ENCODE assay signal across 14 cellular contexts in genomic region chr2:47218066-47218581, GRCh38. TPM values are rescaled to one million over a fixed set of nuclear protein-coding genes. Genes with fewer than 3 reads are reported as not detected.
DNase-seq lines count a peak whose midpoint lies in the region; ATAC-seq, FAIRE-seq and TF ChIP-seq lines count a peak whose summit lies in the region.
"Had no signal": no experiment of that assay in that cellular context is flagged by ENCODE, and none has a peak within 500 bp of the region (broad histone marks: within the 10 kb centered on the region; RNA-seq: fewer than 3 reads in every experiment).

No MANE protein-coding gene starts in this region.

- DNase-seq in CD1c-positive myeloid dendritic cell (ENCODE audit: extremely low spot score) (peak; percentile 10), IMR-90 (no peak), bronchial epithelial cell (ENCODE audit: low read depth) (peak; percentile 43), mucosa of gallbladder (ENCODE audit: low spot score) (peak; percentile 34), CD14-positive monocyte (ENCODE audit: low spot score) (no peak), SK-N-SH (no peak), C1 segment of cervical spinal cord (lab: John Stamatoyannopoulos, UW) (no peak)
- DNase-seq: esophagus squamous epithelium, NCI-H1048, NCI-H510A, posterior cingulate gyrus had no signal

- ATAC-seq in IMR-90 (ENCODE audit: low read depth) (no peak), HG02588 (IDR thresholded peaks at IDR 0.05; ENCODE audit: unreplicated experiment) (no peak)

- no peaks in the 10 kb centered on the region for H3F3A ChIP-seq in SK-N-SH (replicated peaks; ENCODE audit: insufficient read depth)

- H3K4me1 ChIP-seq in IMR-90 (ENCODE audit: control insufficient read depth, insufficient read depth, low read length) (peaks cover 6% of the 10 kb centered on the region), SK-N-SH (ENCODE audit: control insufficient read depth in 1 of 2, insufficient read depth in 2 of 2, low read depth in 1 of 2, low read length in 1 of 2) (peaks cover 0 to 7% of the 10 kb centered on the region in 2 experiments; a peak in 2 of 4 replicates)
- H3K4me1 ChIP-seq: esophagus squamous epithelium had no signal

- no peak for TF ChIP-seq EP300 in SK-N-SH (IDR thresholded peaks at IDR 0.05; ENCODE audit: borderline replicate concordance in 1 of 2, low read depth in 1 of 2, low read length in 1 of 2)

- H3K14ac ChIP-seq in IMR-90 (replicated peaks; ENCODE audit: low read depth, low read length), result 0 out of 2 replicates have a peak overlapping the region, but pooled peaks have one; percentile 20

- no peak overlapping the region for H3K23ac ChIP-seq in IMR-90 (ENCODE audit: low read depth, low read length)

- peaks cover 0 to 5% (median 0%) of the 10 kb centered on the region in 7 donors for H3K9me3 Mint-ChIP-seq in CD14-positive monocyte
- H3K9me3 Mint-ChIP-seq: type B pancreatic cell had no signal

- no peak overlapping the region for H3K18ac ChIP-seq in IMR-90 (ENCODE audit: low read depth, low read length)

- peaks cover 0 to 5% (median 3%) of the 10 kb centered on the region in 3 donors for H3K27me3 Mint-ChIP-seq in CD14-positive monocyte (ENCODE audit: low read depth in 3 of 3)
- H3K27me3 Mint-ChIP-seq: type B pancreatic cell had no signal

- H4K20me1 ChIP-seq in IMR-90 (ENCODE audit: insufficient read depth, low read length) (no peaks in the 10 kb centered on the region), SK-N-SH (ENCODE audit: insufficient read depth) (no peaks in the 10 kb centered on the region)

- no peak overlapping the region for H4K5ac ChIP-seq in IMR-90 (ENCODE audit: low read depth, low read length)

- H3K4me3 ChIP-seq in IMR-90 (ENCODE audit: insufficient read depth, low read depth, low read length), result no peak overlapping the region
- H3K4me3 ChIP-seq in bronchial epithelial cell (ENCODE audit: low read depth, low read length), result no peak overlapping the region
- no peak overlapping the region for H3K4me3 ChIP-seq in SK-N-SH (ENCODE audit: low read depth in 2 of 2, low read length in 1 of 2)
- H3K4me3 ChIP-seq: esophagus squamous epithelium had no signal

- H2AK5ac ChIP-seq in IMR-90 (ENCODE audit: low read depth, low read length), result peak overlapping the region; percentile 75

- TF ChIP-seq RAD21 in IMR-90 (IDR thresholded peaks at IDR 0.05; ENCODE audit: low read length), result no peak
- TF ChIP-seq RAD21 in SK-N-SH (IDR thresholded peaks at IDR 0.05; ENCODE audit: low read length), result no peak

- FAIRE-seq in bronchial epithelial cell (lab: Jason Lieb, UNC), result no peak
- FAIRE-seq: GM12892 had no signal

- no peak overlapping the region for H3K27ac ChIP-seq in IMR-90 (ENCODE audit: insufficient read depth, low read length)
- H3K27ac ChIP-seq in SK-N-SH (ENCODE audit: low read depth in 2 of 2, low read length in 1 of 2), result no peak overlapping the region
- H3K27ac ChIP-seq: esophagus squamous epithelium had no signal

- H3K36me3 ChIP-seq in IMR-90 (ENCODE audit: control insufficient read depth, insufficient read depth, low read length) (no peaks in the 10 kb centered on the region), bronchial epithelial cell (ENCODE audit: control insufficient read depth, insufficient read depth, low read length) (no peaks in the 10 kb centered on the region), SK-N-SH (replicated peaks in 1 of 2; ENCODE audit: control insufficient read depth in 1 of 2, insufficient read depth in 2 of 2, low read length in 1 of 2) (no peaks in the 10 kb centered on the region)
- H3K36me3 ChIP-seq: esophagus squamous epithelium had no signal

- CTCF ChIA-PET in IMR-90 (lab: Yijun Ruan, JAX), result no interaction called here
- CTCF ChIA-PET in SK-N-SH (lab: Yijun Ruan, JAX), result no interaction called here

- H3K9ac ChIP-seq in IMR-90 (ENCODE audit: low read depth, low read length), result no peak overlapping the region
- no peak overlapping the region for H3K9ac ChIP-seq in SK-N-SH

- H3K79me2 ChIP-seq in SK-N-SH (ENCODE audit: insufficient read depth), result no peaks in the 10 kb centered on the region

- no peak for TF ChIP-seq POLR2A in IMR-90 (IDR thresholded peaks at IDR 0.05; ENCODE audit: low read depth, low read length)

- no peak overlapping the region for H2BK5ac ChIP-seq in IMR-90 (ENCODE audit: low read depth, low read length, poor library complexity, severe bottlenecking)

- peak overlapping the region; percentile 63; the same call in 1 of the 2 replicates for H2BK20ac ChIP-seq in IMR-90 (ENCODE audit: low read depth, low read length)

- H3K27ac Mint-ChIP-seq in CD14-positive monocyte, result no peak overlapping the region
- H3K27ac Mint-ChIP-seq: type B pancreatic cell had no signal

- H4K91ac ChIP-seq in IMR-90 (ENCODE audit: insufficient read depth, low read depth, low read length), result no peak overlapping the region

- H3K4me3 Mint-ChIP-seq in CD14-positive monocyte, result no peak overlapping the region
- H3K4me3 Mint-ChIP-seq: type B pancreatic cell had no signal

- peak overlapping the region; percentile 48 for H2BK120ac ChIP-seq in IMR-90 (ENCODE audit: low read depth, low read length)

- no peak overlapping the region for H3K4me2 ChIP-seq in IMR-90 (ENCODE audit: low read depth, low read length)
- no peak overlapping the region for H3K4me2 ChIP-seq in SK-N-SH

- H2BK15ac ChIP-seq in IMR-90 (ENCODE audit: low read depth, low read length), result peak overlapping the region; percentile 70; the same call in 2 of the 3 replicates

- POLR2A ChIA-PET in IMR-90 (lab: Charles Lee; ENCODE audit: unreplicated experiment), result interaction anchor here (0.6 kb wide), 1 partner anchor 85 kb away, joined by 5 read pairs; no protein-coding TSS in a partner anchor
- POLR2A ChIA-PET in SK-N-SH (lab: Yijun Ruan, JAX), result no interaction called here

- WGBS in IMR-90 (ENCODE audit: extremely low coverage in 2 of 2, insufficient read length in 1 of 2), 2 experiments, result 71% methylated on average over 5 of the region's 11 CpGs; no CpG with 5 or more reads in 1 of the 2 experiments
- WGBS in SK-N-SH (ENCODE audit: low lambda C conversion rate), result 92% methylated on average over 11 of the region's 11 CpGs

- TF ChIP-seq CTCF in IMR-90 (conservative IDR thresholded peaks at IDR 0.05; ENCODE audit: low read depth, low read length) (no peak), bronchial epithelial cell (IDR thresholded peaks at IDR 0.05; ENCODE audit: insufficient read depth, low read length, severe bottlenecking) (no peak), CD14-positive monocyte (IDR thresholded peaks at IDR 0.05) (no peak), SK-N-SH (IDR thresholded peaks at IDR 0.05) (no peak)

- H3K56ac ChIP-seq in IMR-90 (ENCODE audit: extremely low read depth, insufficient read depth, low read length), result no peak overlapping the region

- in situ Hi-C loops in IMR-90 (cut with MboI; ENCODE audit: low sequenced_read_pairs), result no loop called here

- H2AFZ ChIP-seq in IMR-90 (replicated peaks; ENCODE audit: low read length, poor library complexity) (peak overlapping the region; percentile 37), SK-N-SH (ENCODE audit: low read depth) (no peak overlapping the region)

- H3K9me2 ChIP-seq in SK-N-SH, result no peaks in the 10 kb centered on the region

- H3K27me3 ChIP-seq in IMR-90 (ENCODE audit: control insufficient read depth, insufficient read depth, low read length) (no peaks in the 10 kb centered on the region), bronchial epithelial cell (ENCODE audit: control insufficient read depth, insufficient read depth, low read length) (no peaks in the 10 kb centered on the region), SK-N-SH (ENCODE audit: insufficient read depth) (no peaks in the 10 kb centered on the region)
- H3K27me3 ChIP-seq: esophagus squamous epithelium had no signal

- H3K9me3 ChIP-seq in IMR-90 (ENCODE audit: control insufficient read depth, insufficient read depth, low read length), result no peaks in the 10 kb centered on the region
- H3K9me3 ChIP-seq in SK-N-SH, result no peaks in the 10 kb centered on the region
- H3K9me3 ChIP-seq: esophagus squamous epithelium had no signal

- dilution Hi-C loops in IMR-90 (cut with HindIII; ENCODE audit: low sequenced_read_pairs, unreplicated experiment), result no loop called here

- H3K79me1 ChIP-seq in IMR-90 (ENCODE audit: low read depth in 1 of 2, low read length in 2 of 2), result peaks cover 0 to 10% of the 10 kb centered on the region in 2 experiments; a peak in 1 of 4 replicates

- H3K36me3 Mint-ChIP-seq in CD14-positive monocyte, result no peaks in the 10 kb centered on the region
- H3K36me3 Mint-ChIP-seq: type B pancreatic cell had no signal

- H2AK9ac ChIP-seq in IMR-90 (replicated peaks; ENCODE audit: low read depth, low read length, poor library complexity), result no peak overlapping the region

- no peak overlapping the region for H4K8ac ChIP-seq in IMR-90 (ENCODE audit: low read depth in 2 of 2, low read length in 2 of 2)

- peaks cover 1% of the 10 kb centered on the region for H3K4me1 Mint-ChIP-seq in CD14-positive monocyte

- intact Hi-C loops in IMR-90 (cut with micrococcal nuclease), result no loop called here
- intact Hi-C loops in CD14-positive monocyte (cut with micrococcal nuclease), result no loop called here

- H3K9me1 ChIP-seq in IMR-90 (ENCODE audit: insufficient read depth, low read length), result peaks cover 9% of the 10 kb centered on the region; the same call in 1 of the 2 replicates

- no TSS peak for BruUV-seq in IMR-90 (replicated peaks; lab: Mats Ljungman, UMichigan)

- H3K4ac ChIP-seq in IMR-90 (ENCODE audit: low read depth, low read length), result peak overlapping the region; percentile 38

TF ChIP-seq in IMR-90, 13 proteins besides CTCF, POLR2A, EP300 and RAD21:
- TF ChIP-seq SMC3 (IDR thresholded peaks at IDR 0.05; ENCODE audit: low read depth, low read length), result no peak
- TF ChIP-seq MAFK (IDR thresholded peaks at IDR 0.05; ENCODE audit: low read depth, low read length), result no peak
- TF ChIP-seq RFX5 (IDR thresholded peaks at IDR 0.05; ENCODE audit: low read depth, low read length), result no peak
- TF ChIP-seq MXI1 (IDR thresholded peaks at IDR 0.05; ENCODE audit: borderline replicate concordance, low read depth, low read length), result no peak

TF ChIP-seq in SK-N-SH, 30 proteins besides CTCF, POLR2A, EP300 and RAD21 (continues in another document):
- TF ChIP-seq FOXJ3 (CRISPR knock-in tag; IDR thresholded peaks at IDR 0.05), result no peak
- TF ChIP-seq, protein P1, sequence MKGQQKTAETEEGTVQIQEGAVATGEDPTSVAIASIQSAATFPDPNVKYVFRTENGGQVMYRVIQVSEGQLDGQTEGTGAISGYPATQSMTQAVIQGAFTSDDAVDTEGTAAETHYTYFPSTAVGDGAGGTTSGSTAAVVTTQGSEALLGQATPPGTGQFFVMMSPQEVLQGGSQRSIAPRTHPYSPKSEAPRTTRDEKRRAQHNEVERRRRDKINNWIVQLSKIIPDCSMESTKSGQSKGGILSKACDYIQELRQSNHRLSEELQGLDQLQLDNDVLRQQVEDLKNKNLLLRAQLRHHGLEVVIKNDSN (IDR thresholded peaks at IDR 0.05; ENCODE audit: borderline replicate concordance, low read depth), result no peak

RNA-seq across cellular contexts. Expression of gene CALM2, which starts 41.8 kb away (rescaled TPM):
- total RNA-seq in IMR-90 (2012; rRNA removed) (290 and 1,344 TPM in 2 replicates), bronchial epithelial cell (542 and 567 TPM in 2 replicates), mucosa of gallbladder (505 TPM)
- polyA plus RNA-seq in IMR-90 (2012; rRNA removed) (774 and 970 TPM in 2 replicates), CD14-positive monocyte (1,000 to 10,000 TPM; 2,758 to 2,774 TPM), SK-N-SH (2012; rRNA removed) (401 and 491 TPM in 2 replicates)
- 56.0 and 99.9 TPM in 2 replicates for polyA plus RNA-seq in IMR-90 (2012; cell fraction: cytosol; rRNA removed)
- polyA plus RNA-seq in IMR-90 (2012; cell fraction: nucleus; rRNA removed; ENCODE audit: low replicate concordance), result 20.2 and 214 TPM in 2 replicates
- polyA plus RNA-seq in SK-N-SH (2012; cell fraction: cytosol; rRNA removed), result 795 and 1,236 TPM in 2 replicates
- 77.3 and 188 TPM in 2 replicates for polyA plus RNA-seq in SK-N-SH (2012; cell fraction: nucleus; rRNA removed)

Comparison
In these comparisons a context has a peak if more than half of its experiments do, and no peak if none do; other contexts are left out.
1. DNase-seq: peak in CD1c-positive myeloid dendritic cell (single experiment), bronchial epithelial cell (single experiment) and mucosa of gallbladder (single experiment); none in IMR-90 (single experiment), CD14-positive monocyte (single experiment), SK-N-SH (single experiment) and C1 segment of cervical spinal cord (0 of 14).